In the genomic region with DNA sequence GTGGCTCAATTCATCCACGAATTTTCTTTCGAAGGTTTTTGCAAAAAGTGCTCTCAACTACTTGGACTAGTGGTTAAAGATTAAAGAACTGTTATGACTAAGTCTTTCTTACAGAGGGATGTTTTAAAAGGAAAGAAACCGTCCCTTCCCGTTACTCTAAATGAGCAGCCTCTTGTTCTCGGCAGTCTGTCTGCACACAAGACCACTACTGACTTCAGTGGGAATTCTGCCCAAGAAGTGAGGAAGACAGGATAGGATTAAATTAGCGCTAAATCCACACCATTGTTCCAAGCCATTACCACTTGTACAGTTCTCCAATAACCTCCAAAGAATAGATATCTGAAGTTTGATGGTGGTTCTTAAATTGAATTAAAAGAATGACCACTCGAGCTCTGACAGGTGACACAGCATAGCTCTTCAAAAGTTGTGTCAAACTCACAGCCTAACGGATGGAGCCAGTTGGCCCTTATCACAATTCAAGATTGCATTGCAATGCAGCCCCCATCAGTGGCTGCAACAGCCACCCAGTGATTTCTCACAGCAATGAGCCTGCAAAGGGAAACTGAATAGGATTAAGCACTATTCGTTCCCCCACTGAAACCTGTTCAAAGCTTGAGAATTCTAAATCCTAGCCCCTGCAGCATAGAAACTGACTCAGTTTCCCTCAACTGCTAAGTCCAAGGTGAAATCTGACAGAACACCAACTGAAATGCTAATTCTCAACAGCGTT, we compare ENCODE assay signal across 8 cellular contexts. TPM values are rescaled to one million over a fixed set of nuclear protein-coding genes. Genes with fewer than 3 reads are reported as not detected.
DNase-seq lines count a peak whose midpoint lies in the region; ATAC-seq and TF ChIP-seq lines count a peak whose summit lies in the region.

No MANE protein-coding gene starts in this region.

- H3K36me3 ChIP-seq in OCI-LY7 (ENCODE audit: insufficient read depth, low read length) (peaks cover 19% of the 10 kb centered on the region), psoas muscle (ENCODE audit: insufficient read depth in 1 of 2, low read depth in 1 of 2) (no peaks in the 10 kb centered on the region), thyroid gland (no peaks in the 10 kb centered on the region)

- H3K27me3 Mint-ChIP-seq in T-helper 1 cell treated with Interleukin-12 subunit alpha and Interleukin-12 subunit beta and Interleukin-4 antibody, amounts not matched to agents 30 μg/mL and 1 μg/mL, for 36 hours (ENCODE audit: low read depth): peaks cover 34% of the 10 kb centered on the region
- H3K27me3 Mint-ChIP-seq in endothelial cell (ENCODE audit: unreplicated experiment): peaks cover 9% of the 10 kb centered on the region

- no peak for TF ChIP-seq POLR2A in thyroid gland (IDR thresholded peaks at IDR 0.05)

- peaks cover 9% of the 10 kb centered on the region; the same call in 1 of the 2 replicates for H4K20me1 ChIP-seq in OCI-LY7 (ENCODE audit: insufficient read depth, low read length)

- WGBS in psoas muscle, 3 donors: 27 to 44% (median 29%) methylated on average over 10 of the region's 10 CpGs
- WGBS in thyroid gland, 2 donors: 59 to 64% methylated on average over 10 of the region's 10 CpGs

- no TSS peak for BruUV-seq in OCI-LY7 (replicated peaks; lab: Mats Ljungman, UMichigan)

- POLR2A ChIA-PET in OCI-LY7 (lab: Charles Lee): interaction anchor here (0.5 to 1.4 kb wide), 9 partner anchors 10 to 564 kb away, joined by 3 to 5 read pairs (median 4); no protein-coding TSS in a partner anchor

- no peak overlapping the region for H3K27ac ChIP-seq in OCI-LY7 (ENCODE audit: low read depth, low read length, poor library complexity, severe bottlenecking)
- H3K27ac ChIP-seq in psoas muscle: no peak overlapping the region
- peak overlapping the region in 1 of 3 donors; percentile 91 for H3K27ac ChIP-seq in thyroid gland

- peak overlapping the region; percentile 78 for H3K4me3 Mint-ChIP-seq in T-helper 1 cell treated with Interleukin-12 subunit alpha and Interleukin-12 subunit beta and Interleukin-4 antibody, amounts not matched to agents 30 μg/mL and 1 μg/mL, for 36 hours
- H3K4me3 Mint-ChIP-seq in endothelial cell (ENCODE audit: unreplicated experiment): peak overlapping the region; percentile 96

- H3K4me1 Mint-ChIP-seq in T-helper 1 cell treated with Interleukin-12 subunit alpha and Interleukin-12 subunit beta and Interleukin-4 antibody, amounts not matched to agents 30 μg/mL and 1 μg/mL, for 36 hours (ENCODE audit: low read depth): peaks cover 22% of the 10 kb centered on the region
- H3K4me1 Mint-ChIP-seq in endothelial cell (ENCODE audit: unreplicated experiment): peaks cover 36% of the 10 kb centered on the region

- H3K9me3 ChIP-seq in OCI-LY7 (ENCODE audit: low read length) (peaks cover 19% of the 10 kb centered on the region; the same call in 1 of the 2 replicates), psoas muscle (no peaks in the 10 kb centered on the region), thyroid gland (no peaks in the 10 kb centered on the region)

- no peaks in the 10 kb centered on the region for H3K9me3 Mint-ChIP-seq in T-helper 1 cell treated with Interleukin-12 subunit alpha and Interleukin-12 subunit beta and Interleukin-4 antibody, amounts not matched to agents 30 μg/mL and 1 μg/mL, for 36 hours
- no peaks in the 10 kb centered on the region for H3K9me3 Mint-ChIP-seq in endothelial cell (ENCODE audit: unreplicated experiment)

- no peak overlapping the region for H2AFZ ChIP-seq in OCI-LY7 (ENCODE audit: low read length)

- peaks cover 63% of the 10 kb centered on the region for H3K79me2 ChIP-seq in OCI-LY7 (ENCODE audit: insufficient read depth, low read depth, low read length)

- intact Hi-C loops in OCI-LY7 (cut with micrococcal nuclease; ENCODE audit: unreplicated experiment) (loop anchor here (5.0 kb wide), 1 partner anchor 46 kb away; no protein-coding TSS in a partner anchor), psoas muscle (cut with DNase I) (loop anchor here in 1 of 2 donors (5.0 kb wide), 1 partner anchor 56 kb away; no protein-coding TSS in a partner anchor), thyroid gland (cut with DNase I) (no loop called here)

- DNase-seq in T-helper 1 cell (no peak), OCI-LY7 (ENCODE audit: low spot score) (peak; percentile 49), endothelial cell (ENCODE audit: low spot score) (peak; percentile 8), psoas muscle (no peak), thyroid gland (no peak), NCI-H345 treated with DMSO at 0.1 percent for 48 hours (lab: John Stamatoyannopoulos, UW; ENCODE audit: unreplicated experiment) (no peak), cerebellum (ENCODE audit: low spot score) (no peak)

- peaks cover 24% of the 10 kb centered on the region for H3K4me1 ChIP-seq in OCI-LY7 (ENCODE audit: insufficient read depth, low read length, poor library complexity, severe bottlenecking)
- no peaks in the 10 kb centered on the region for H3K4me1 ChIP-seq in psoas muscle
- peaks cover 3 to 17% of the 10 kb centered on the region in 2 donors for H3K4me1 ChIP-seq in thyroid gland

- H3K9me2 ChIP-seq in OCI-LY7 (ENCODE audit: insufficient read depth, low read length): no peaks in the 10 kb centered on the region

- peak overlapping the region; percentile 39 for H3K27ac Mint-ChIP-seq in T-helper 1 cell treated with Interleukin-12 subunit alpha and Interleukin-12 subunit beta and Interleukin-4 antibody, amounts not matched to agents 30 μg/mL and 1 μg/mL, for 36 hours
- peak overlapping the region; percentile 64 for H3K27ac Mint-ChIP-seq in endothelial cell (ENCODE audit: unreplicated experiment)

- no peaks in the 10 kb centered on the region for H3K27me3 ChIP-seq in psoas muscle (ENCODE audit: insufficient read depth in 3 of 3, low read length in 2 of 3)
- no peaks in the 10 kb centered on the region for H3K27me3 ChIP-seq in thyroid gland

- no peak for ATAC-seq in psoas muscle

- H3K4me2 ChIP-seq in OCI-LY7 (ENCODE audit: low read length): peak overlapping the region; percentile 73

- H3K36me3 Mint-ChIP-seq in T-helper 1 cell treated with Interleukin-12 subunit alpha and Interleukin-12 subunit beta and Interleukin-4 antibody, amounts not matched to agents 30 μg/mL and 1 μg/mL, for 36 hours (ENCODE audit: low read depth): peaks cover 6% of the 10 kb centered on the region
- H3K36me3 Mint-ChIP-seq in endothelial cell (ENCODE audit: low read depth, unreplicated experiment): peaks cover 11% of the 10 kb centered on the region

- CTCF ChIA-PET in OCI-LY7 (lab: Charles Lee; ENCODE audit: unreplicated experiment): interaction anchor here (0.5 kb wide), 1 partner anchor 23 kb away, joined by 3 read pairs; no protein-coding TSS in a partner anchor

- TF ChIP-seq CTCF in OCI-LY7 (conservative IDR thresholded peaks at IDR 0.05; ENCODE audit: low read length) (no peak), endothelial cell (IDR thresholded peaks at IDR 0.05; ENCODE audit: unreplicated experiment) (no peak), psoas muscle (IDR thresholded peaks at IDR 0.05) (no peak), thyroid gland (IDR thresholded peaks at IDR 0.05) (no peak)

- H3K4me3 ChIP-seq in OCI-LY7 (ENCODE audit: low read depth, low read length, poor library complexity, severe bottlenecking) (peak overlapping the region; percentile 95), psoas muscle (peak overlapping the region; percentile 91), thyroid gland (replicated peaks in 1 of 3) (peak overlapping the region in 1 of 3 donors; percentile 74)

RNA-seq across cellular contexts. Expression of gene EPB41L2, which starts 1.8 kb away (rescaled TPM):
- 36.7 and 37.2 TPM in 2 replicates for total RNA-seq in OCI-LY7 (2014; rRNA removed; shearing (Covaris generic))
- 132 and 138 TPM in 2 replicates for total RNA-seq in OCI-LY7 (2022)
- total RNA-seq in endothelial cell (ENCODE audit: unreplicated experiment): 314 TPM
- total RNA-seq in psoas muscle: 10 to 100 TPM; 22.7 to 75.7 (median 33.8) TPM
- polyA plus RNA-seq in psoas muscle: 10 to 100 TPM in 2 of 3 donors, 1 to 10 TPM in 1; 8.5 to 13.6 (median 10.1) TPM
- 100 to 1,000 TPM in 1 of 4 donors, 10 to 100 TPM in 3; 58.8 to 105 (median 81.3) TPM for total RNA-seq in thyroid gland
- 45.4 TPM for total RNA-seq in cerebellum

Comparison
In these comparisons a context has a peak if more than half of its experiments do, and no peak if none do; other contexts are left out.
1. DNase-seq: peak in OCI-LY7 (single experiment) and endothelial cell (single experiment); none in T-helper 1 cell (0 of 5), psoas muscle (0 of 2), thyroid gland (0 of 2), NCI-H345 treated with DMSO at 0.1 percent for 48 hours (single experiment) and cerebellum (single experiment).